ENCODE assay signal across 9 cellular contexts in genomic region chr2:216110620-216111019, GRCh38. TPM values are rescaled to one million over a fixed set of nuclear protein-coding genes. Genes with fewer than 3 reads are reported as not detected.
DNase-seq lines count a peak whose midpoint lies in the region; ATAC-seq, FAIRE-seq and TF ChIP-seq lines count a peak whose summit lies in the region.
"Had no signal": no experiment of that assay in that cellular context is flagged by ENCODE, and none has a peak within 500 bp of the region (broad histone marks: within the 10 kb centered on the region; RNA-seq: fewer than 3 reads in every experiment).

No MANE protein-coding gene starts in this region.

- peaks cover 46% of the 10 kb centered on the region for H3K36me3 ChIP-seq in iPS-18a (ENCODE audit: control insufficient read depth, low read depth, low read length)
- H3K36me3 ChIP-seq in stomach, result peaks cover 4 to 41% (median 37%) of the 10 kb centered on the region in 4 donors

- H3K4me1 Mint-ChIP-seq in activated CD4-positive, alpha-beta T cell treated with anti-CD3 and anti-CD28 coated beads, Interleukin-2, amount 10 ng/mL, durations not matched to agents 7 days and 5 days, result peaks cover 70% of the 10 kb centered on the region
- H3K4me1 Mint-ChIP-seq in activated CD8-positive, alpha-beta T cell treated with anti-CD3 and anti-CD28 coated beads for 36 hours (ENCODE audit: low read depth), result peaks cover 54% of the 10 kb centered on the region

- no peak for TF ChIP-seq POLR2A in stomach (IDR thresholded peaks at IDR 0.05)

- POLR2A ChIA-PET in activated CD4-positive, alpha-beta T cell treated with anti-CD3 and anti-CD28 coated beads, Interleukin-2, amount 10 ng/mL, durations not matched to agents 7 days and 5 days (lab: Charles Lee), result interaction anchor here (0.9 to 1.2 kb wide), 2 partner anchors 14 to 78 kb away, joined by 3 to 4 read pairs; no protein-coding TSS in a partner anchor
- POLR2A ChIA-PET in activated CD8-positive, alpha-beta T cell treated with anti-CD3 and anti-CD28 coated beads for 36 hours (lab: Charles Lee), result interaction anchor here (0.6 to 5.7 kb wide), 11 partner anchors 9 to 95 kb away, joined by 3 to 41 read pairs (median 5); partner anchors contain the start of genes PECR and TMEM169

- H3K4me3 ChIP-seq in iPS-18a (ENCODE audit: low read length) (peak overlapping the region; percentile 97), stomach (peak overlapping the region; percentile 71 to 86 (median 80))

- no peak for TF ChIP-seq EP300 in stomach (IDR thresholded peaks at IDR 0.05)

- CTCF ChIA-PET in activated CD4-positive, alpha-beta T cell treated with anti-CD3 and anti-CD28 coated beads, Interleukin-2, amount 10 ng/mL, durations not matched to agents 7 days and 5 days (lab: Charles Lee), result interaction anchor here (0.6 to 2.9 kb wide), 14 partner anchors 9 to 175 kb away, joined by 3 to 19 read pairs (median 4); partner anchors contain the start of genes PECR and TMEM169
- CTCF ChIA-PET in activated CD8-positive, alpha-beta T cell treated with anti-CD3 and anti-CD28 coated beads for 36 hours (lab: Charles Lee), result interaction anchor here (0.6 to 4.8 kb wide), 34 partner anchors 9 to 556 kb away, joined by 3 to 40 read pairs (median 4); partner anchors contain the start of genes MREG, PECR, RPL37A and TMEM169

- no peak for DNase-seq in activated CD4-positive, alpha-beta T cell treated with anti-CD3 and anti-CD28 coated beads, Interleukin-2, amount 10 ng/mL, durations not matched to agents 7 days and 5 days
- DNase-seq in activated CD4-positive, alpha-beta T cell treated with anti-CD3 and anti-CD28 coated beads, Interleukin-2, amount 50 U/mL, for 1 hour, result no peak
- no peak for DNase-seq in activated CD8-positive, alpha-beta T cell treated with anti-CD3 and anti-CD28 coated beads for 36 hours
- no peak for DNase-seq in stomach
- no peak for DNase-seq in D721Med (ENCODE audit: insufficient read length, low spot score)
- DNase-seq in NCI-H345 (lab: John Stamatoyannopoulos, UW), result no peak
- no peak for DNase-seq in DMS53 (lab: John Stamatoyannopoulos, UW)
- DNase-seq: pancreas had no signal

- H3K27ac ChIP-seq in iPS-18a (ENCODE audit: low read length), result no peak overlapping the region
- H3K27ac ChIP-seq in stomach, result peak overlapping the region in 4 of 5 donors; percentile 89 to 96 (median 94)

- no peaks in the 10 kb centered on the region for H3K9me3 Mint-ChIP-seq in activated CD4-positive, alpha-beta T cell treated with anti-CD3 and anti-CD28 coated beads, Interleukin-2, amount 10 ng/mL, durations not matched to agents 7 days and 5 days
- H3K9me3 Mint-ChIP-seq in activated CD8-positive, alpha-beta T cell treated with anti-CD3 and anti-CD28 coated beads for 36 hours, result no peaks in the 10 kb centered on the region

- peaks cover 33% of the 10 kb centered on the region for H3K4me1 ChIP-seq in iPS-18a (ENCODE audit: control insufficient read depth, low read depth, low read length)
- peaks cover 32 to 62% (median 55%) of the 10 kb centered on the region in 4 donors for H3K4me1 ChIP-seq in stomach

- no peak for TF ChIP-seq CTCF in activated CD8-positive, alpha-beta T cell treated with anti-CD3 and anti-CD28 coated beads for 36 hours (IDR thresholded peaks at IDR 0.05)
- TF ChIP-seq CTCF in stomach (IDR thresholded peaks at IDR 0.05) (no peak), D721Med (IDR thresholded peaks at IDR 0.05; ENCODE audit: insufficient read depth, missing control alignments) (no peak)

- H3K36me3 Mint-ChIP-seq in activated CD4-positive, alpha-beta T cell treated with anti-CD3 and anti-CD28 coated beads, Interleukin-2, amount 10 ng/mL, durations not matched to agents 7 days and 5 days (ENCODE audit: low read depth), result peaks cover 61% of the 10 kb centered on the region
- peaks cover 60% of the 10 kb centered on the region for H3K36me3 Mint-ChIP-seq in activated CD8-positive, alpha-beta T cell treated with anti-CD3 and anti-CD28 coated beads for 36 hours (ENCODE audit: low read depth)

- WGBS in stomach, 5 donors, result 6 to 16% (median 9%) methylated on average over 1 of the region's 1 CpG

- peak overlapping the region; percentile 98 for H3K9ac ChIP-seq in iPS-18a (ENCODE audit: low read length)

- intact Hi-C loops in activated CD8-positive, alpha-beta T cell treated with anti-CD3 and anti-CD28 coated beads for 36 hours (cut with micrococcal nuclease), result loop anchor here (5.0 to 10.0 kb wide), 3 partner anchors 78 to 384 kb away; partner anchors contain the start of genes RPL37A and SMARCAL1
- intact Hi-C loops in stomach (cut with DNase I; ENCODE audit: low total_unique reads), result no loop called here

- FAIRE-seq in D721Med (lab: Jason Lieb, UNC), result no peak
- FAIRE-seq: pancreas had no signal

- peak overlapping the region; percentile 99 for H3K4me3 Mint-ChIP-seq in activated CD4-positive, alpha-beta T cell treated with anti-CD3 and anti-CD28 coated beads, Interleukin-2, amount 10 ng/mL, durations not matched to agents 7 days and 5 days
- peak overlapping the region; percentile 96 for H3K4me3 Mint-ChIP-seq in activated CD8-positive, alpha-beta T cell treated with anti-CD3 and anti-CD28 coated beads for 36 hours

- H3K27ac Mint-ChIP-seq in activated CD4-positive, alpha-beta T cell treated with anti-CD3 and anti-CD28 coated beads, Interleukin-2, amount 10 ng/mL, durations not matched to agents 7 days and 5 days, result peak overlapping the region; percentile 98
- peak overlapping the region; percentile 98 for H3K27ac Mint-ChIP-seq in activated CD8-positive, alpha-beta T cell treated with anti-CD3 and anti-CD28 coated beads for 36 hours

- H3K9me3 ChIP-seq in iPS-18a (ENCODE audit: control insufficient read depth, low read depth, low read length), result no peaks in the 10 kb centered on the region
- H3K9me3 ChIP-seq in stomach, result no peaks in the 10 kb centered on the region
- H3K9me3 ChIP-seq: pancreas had no signal

- ATAC-seq in activated CD8-positive, alpha-beta T cell treated with anti-CD3 and anti-CD28 coated beads for 36 hours, result no peak

- H3K27me3 ChIP-seq in iPS-18a (ENCODE audit: control insufficient read depth, insufficient read depth, low read length), result no peaks in the 10 kb centered on the region
- H3K27me3 ChIP-seq in stomach, result peaks cover 0 to 4% (median 0%) of the 10 kb centered on the region in 3 donors
- H3K27me3 ChIP-seq: pancreas had no signal

- no peaks in the 10 kb centered on the region for H3K27me3 Mint-ChIP-seq in activated CD4-positive, alpha-beta T cell treated with anti-CD3 and anti-CD28 coated beads, Interleukin-2, amount 10 ng/mL, durations not matched to agents 7 days and 5 days
- H3K27me3 Mint-ChIP-seq in activated CD8-positive, alpha-beta T cell treated with anti-CD3 and anti-CD28 coated beads for 36 hours, result no peaks in the 10 kb centered on the region

RNA-seq across cellular contexts. Expression of gene XRCC5, which starts 1.5 kb away (rescaled TPM):
- total RNA-seq in activated CD4-positive, alpha-beta T cell treated with anti-CD3 and anti-CD28 coated beads, Interleukin-2, amount 10 ng/mL, durations not matched to agents 7 days and 5 days, result 100 to 1,000 TPM; 292 to 331 TPM
- 100 to 1,000 TPM; 541 to 544 TPM for total RNA-seq in activated CD8-positive, alpha-beta T cell treated with anti-CD3 and anti-CD28 coated beads for 36 hours
- 100 to 1,000 TPM in 3 of 5 donors, 10 to 100 TPM in 2; 80.4 to 302 (median 172) TPM for total RNA-seq in stomach
- 100 to 1,000 TPM in 1 of 3 donors, 10 to 100 TPM in 2; 70.2 to 101 (median 75.1) TPM for polyA plus RNA-seq in stomach

RNA-seq across cellular contexts. Expression of gene TMEM169, which starts 28.9 kb away (rescaled TPM):
- 1 to 10 TPM; 2.6 to 3.0 TPM for total RNA-seq in activated CD4-positive, alpha-beta T cell treated with anti-CD3 and anti-CD28 coated beads, Interleukin-2, amount 10 ng/mL, durations not matched to agents 7 days and 5 days
- total RNA-seq in activated CD8-positive, alpha-beta T cell treated with anti-CD3 and anti-CD28 coated beads for 36 hours, result under 1 TPM; 0.76 to 0.83 TPM
- total RNA-seq in stomach, result 1 to 10 TPM in 1 of 5 donors, under 1 TPM in 2, not detected in 2; 0.55 to 2.8 (median 0.89) TPM
- under 1 TPM in 2 of 3 donors, not detected in 1; 0.05 to 0.37 TPM for polyA plus RNA-seq in stomach

RNA-seq across cellular contexts. Expression of gene PECR, which starts 29.0 kb away (rescaled TPM):
- total RNA-seq in activated CD4-positive, alpha-beta T cell treated with anti-CD3 and anti-CD28 coated beads, Interleukin-2, amount 10 ng/mL, durations not matched to agents 7 days and 5 days, result 10 to 100 TPM; 29.6 to 31.5 TPM
- total RNA-seq in activated CD8-positive, alpha-beta T cell treated with anti-CD3 and anti-CD28 coated beads for 36 hours, result 10 to 100 TPM; 21.1 to 22.5 TPM
- total RNA-seq in stomach, result 10 to 100 TPM in 2 of 5 donors, 1 to 10 TPM in 2, not detected in 1; 6.1 to 71.8 (median 8.3) TPM
- polyA plus RNA-seq in stomach, result 1 to 10 TPM; 4.1 to 7.8 (median 4.9) TPM
